In genomic region chr10:31468536-31468859, GRCh38 we compare ENCODE assay signal across 25 cellular contexts.
"Had no signal": no experiment of that assay in that cellular context is flagged by ENCODE, and none has a peak within 500 bp of the region (broad histone marks: within the 10 kb centered on the region; RNA-seq: fewer than 3 reads in every experiment).

No MANE protein-coding gene starts in this region.

- DNase-seq: effector CD8-positive, alpha-beta T cell; esophagus squamous epithelium; foreskin melanocyte; glutamatergic neuron; hippocampal formation; left cardiac atrium; mesenchymal stem cell; midbrain; naive thymus-derived CD4-positive, alpha-beta T cell; stimulated activated CD4-positive, alpha-beta T cell treated with anti-CD3 and anti-CD28 coated beads, Interleukin-12 subunit alpha, Interleukin-12 subunit beta, amount 100 ng/mL, for 4 hours; stimulated activated CD4-positive, alpha-beta T cell treated with anti-CD3 and anti-CD28 coated beads, Interleukin-4, amount 100 ng/mL, for 1 hour; stimulated activated CD8-positive, alpha-beta memory T cell treated with anti-CD3 and anti-CD28 coated beads, Interleukin-4, amount 100 ng/mL, for 48 hours; stimulated activated naive CD4-positive, alpha-beta T cell treated with Interleukin-2 at 50 U/mL for 16 hours had no signal

- H3K27ac ChIP-seq: esophagus squamous epithelium, heart right ventricle, left lung, neural progenitor cell, parathyroid adenoma, prostate gland, right atrium auricular region, stomach, thyroid gland had no signal

- ATAC-seq: naive thymus-derived CD4-positive, alpha-beta T cell had no signal

- H3K4me3 ChIP-seq: esophagus squamous epithelium, heart right ventricle, left lung, neural progenitor cell, prostate gland, right atrium auricular region, smooth muscle cell, stomach, thyroid gland had no signal

- H3K4me1 ChIP-seq: esophagus squamous epithelium, heart right ventricle, left lung, neural progenitor cell, parathyroid adenoma, prostate gland, right atrium auricular region, stomach, thyroid gland had no signal

- H3K27me3 Mint-ChIP-seq: dendritic cell treated with granulocyte-macrophage colony-stimulating factor and Interleukin-4, amounts not matched to agents 40 ng/mL and 50 ng/mL, for 4 days; naive thymus-derived CD4-positive, alpha-beta T cell; type B pancreatic cell had no signal

- H3K9me3 ChIP-seq: thyroid gland had no signal

- H3K27me3 ChIP-seq: esophagus squamous epithelium, heart right ventricle, left lung, neural progenitor cell, right atrium auricular region, stomach, thyroid gland had no signal

- H3K27ac Mint-ChIP-seq: dendritic cell treated with granulocyte-macrophage colony-stimulating factor and Interleukin-4, amounts not matched to agents 40 ng/mL and 50 ng/mL, for 4 days; nephron; neural progenitor cell; type B pancreatic cell had no signal

- H3K36me3 ChIP-seq: prostate gland had no signal

- H3K4me3 Mint-ChIP-seq: dendritic cell treated with granulocyte-macrophage colony-stimulating factor and Interleukin-4, amounts not matched to agents 40 ng/mL and 50 ng/mL, for 4 days; nephron; neural progenitor cell; type B pancreatic cell had no signal

- H3K4me1 Mint-ChIP-seq: nephron, neural progenitor cell had no signal
